ENCODE assay signal across 23 cellular contexts in the genomic region with DNA sequence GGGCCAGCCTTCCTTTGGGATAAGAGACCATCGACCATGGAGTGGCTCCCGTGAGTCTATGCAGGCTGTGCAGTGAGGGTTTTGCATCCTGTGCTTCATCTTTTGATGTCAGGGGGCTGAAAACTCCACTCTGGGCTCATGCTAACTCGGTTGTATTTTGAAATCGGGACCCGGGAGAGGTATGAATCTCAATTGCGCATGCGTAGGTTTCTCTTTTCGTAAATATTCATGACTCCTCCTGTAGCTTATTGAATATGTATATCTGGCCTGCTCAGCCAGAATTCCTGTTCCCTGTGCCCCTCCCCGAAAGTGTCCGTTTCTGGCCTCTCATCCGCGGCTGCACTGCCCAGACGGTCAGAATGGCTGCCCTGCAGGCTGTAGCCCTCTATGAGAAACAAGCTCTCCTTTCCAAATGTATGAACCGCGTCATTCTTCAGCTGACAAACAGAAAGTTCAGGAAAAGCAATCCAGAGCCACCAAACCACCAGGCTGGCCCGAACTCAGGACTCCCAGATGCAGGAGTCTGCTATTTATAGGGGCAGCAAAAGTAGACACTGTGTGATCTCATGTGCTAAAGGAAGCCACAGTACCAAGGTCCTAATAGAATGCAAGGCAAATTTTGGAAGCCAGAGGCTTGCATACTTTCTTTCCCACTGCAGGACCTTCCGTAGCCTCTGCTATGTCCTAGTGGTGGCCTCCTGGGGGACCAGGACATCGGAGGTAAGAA. TPM values are rescaled to one million over a fixed set of nuclear protein-coding genes. Genes with fewer than 3 reads are reported as not detected.
DNase-seq lines count a peak whose midpoint lies in the region; ATAC-seq, FAIRE-seq and TF ChIP-seq lines count a peak whose summit lies in the region.
"Had no signal": no experiment of that assay in that cellular context is flagged by ENCODE, and none has a peak within 500 bp of the region (broad histone marks: within the 10 kb centered on the region; RNA-seq: fewer than 3 reads in every experiment).

No MANE protein-coding gene starts in this region.

- no peaks in the 10 kb centered on the region; a peak in 1 of 5 replicates for H3K4me1 ChIP-seq in K562 (replicated peaks in 1 of 2; ENCODE audit: control insufficient read depth in 2 of 2, insufficient read depth in 2 of 2, low read length in 2 of 2)
- no peaks in the 10 kb centered on the region for H3K4me1 ChIP-seq in GM23248 (ENCODE audit: insufficient read depth)

- in situ Hi-C loops in K562 (cut with MboI) (no loop called here), GM23248 (cut with MboI) (no loop called here)

- TF ChIP-seq CTCF in K562 (IDR thresholded peaks at IDR 0.05 in 2 of 3, conservative IDR thresholded peaks at IDR 0.05 in 1 of 3; ENCODE audit: insufficient read depth in 2 of 3, low read depth in 1 of 3, low read length in 3 of 3): no peak

- H3K27ac Mint-ChIP-seq in stimulated activated memory B cell treated with anti-CD40 and anti-IgM and Interleukin-4, amounts not matched to agents 10 μg/mL and 1 μg/mL and 100 μg/mL, for 72 hours: no peak overlapping the region
- H3K27ac Mint-ChIP-seq: CD14-positive monocyte, HFFc6 had no signal

- 2% methylated on average over 18 of the region's 18 CpGs for WGBS in K562 (ENCODE audit: insufficient coverage, low coverage, missing lambda C conversion rate)
- WGBS in GM23248 (ENCODE audit: low coverage in 1 of 2, low lambda C conversion rate in 2 of 2, missing lambda C conversion rate in 2 of 2), 2 experiments: 45 to 50% methylated on average over 18 of the region's 18 CpGs

- no peak for TF ChIP-seq POLR2A in K562 (conservative IDR thresholded peaks at IDR 0.05)

- peaks cover 14% of the 10 kb centered on the region for H3K27me3 Mint-ChIP-seq in stimulated activated memory B cell treated with anti-CD40 and anti-IgM and Interleukin-4, amounts not matched to agents 10 μg/mL and 1 μg/mL and 100 μg/mL, for 72 hours

- no peaks in the 10 kb centered on the region for H3K9me3 Mint-ChIP-seq in stimulated activated memory B cell treated with anti-CD40 and anti-IgM and Interleukin-4, amounts not matched to agents 10 μg/mL and 1 μg/mL and 100 μg/mL, for 72 hours

- BruUV-seq in K562 (replicated peaks; lab: Mats Ljungman, UMichigan): no TSS peak

- H3K79me2 ChIP-seq in K562 (ENCODE audit: control insufficient read depth, insufficient read depth, low read length): no peaks in the 10 kb centered on the region
- no peaks in the 10 kb centered on the region for H3K79me2 ChIP-seq in GM23248 (ENCODE audit: insufficient read depth)

- CTCF ChIA-PET in K562 (lab: Yijun Ruan, JAX; ENCODE audit: low intra/inter-chr PET ratio): no interaction called here

- H3K9me3 ChIP-seq in K562 (replicated peaks; ENCODE audit: control insufficient read depth, insufficient read depth, low read depth, low read length) (no peaks in the 10 kb centered on the region), GM23248 (ENCODE audit: low read depth) (no peaks in the 10 kb centered on the region)

- H3K4me3 Mint-ChIP-seq in stimulated activated memory B cell treated with anti-CD40 and anti-IgM and Interleukin-4, amounts not matched to agents 10 μg/mL and 1 μg/mL and 100 μg/mL, for 72 hours: no peak overlapping the region
- H3K4me3 Mint-ChIP-seq: CD14-positive monocyte, HFFc6 had no signal

- TF ChIP-seq RAD21 in K562 (CRISPR knock-in tag; conservative IDR thresholded peaks at IDR 0.05 in 1 of 2, IDR thresholded peaks at IDR 0.05 in 1 of 2): no peak

- H3K4me3 ChIP-seq in K562 (no peak overlapping the region), GM23248 (no peak overlapping the region)

- H3F3A ChIP-seq in GM23248 (ENCODE audit: insufficient read depth): no peaks in the 10 kb centered on the region

- H2AFZ ChIP-seq in K562 (ENCODE audit: low read depth, low read length) (no peak overlapping the region), GM23248 (no peak overlapping the region)

- ATAC-seq in K562 (no peak), HG02798 (IDR thresholded peaks at IDR 0.05; ENCODE audit: poor library complexity, unreplicated experiment) (no peak)
- no peak for ATAC-seq in stimulated activated memory B cell treated with anti-CD40 and anti-IgM and Interleukin-4, amounts not matched to agents 10 μg/mL and 1 μg/mL and 100 μg/mL, for 72 hours

- H3K9me1 ChIP-seq in K562 (ENCODE audit: control insufficient read depth, insufficient read depth, low read length): no peaks in the 10 kb centered on the region

- peaks cover 12% of the 10 kb centered on the region for H3K4me1 Mint-ChIP-seq in stimulated activated memory B cell treated with anti-CD40 and anti-IgM and Interleukin-4, amounts not matched to agents 10 μg/mL and 1 μg/mL and 100 μg/mL, for 72 hours
- H3K4me1 Mint-ChIP-seq: CD14-positive monocyte had no signal

- TF ChIP-seq EP300 in K562 (IDR thresholded peaks at IDR 0.05; ENCODE audit: low read length): no peak

- no peak for FAIRE-seq in K562 (lab: Jason Lieb, UNC)
- FAIRE-seq: GM12891, RCC 7860 had no signal

- POLR2A ChIA-PET in K562 (lab: Yijun Ruan, JAX): interaction anchor here (0.6 kb wide), 1 partner anchor 45 kb away, joined by 3 read pairs; no protein-coding TSS in a partner anchor

- intact Hi-C loops in K562 (cut with micrococcal nuclease): no loop called here

- no peaks in the 10 kb centered on the region for H3K36me3 Mint-ChIP-seq in stimulated activated memory B cell treated with anti-CD40 and anti-IgM and Interleukin-4, amounts not matched to agents 10 μg/mL and 1 μg/mL and 100 μg/mL, for 72 hours
- H3K36me3 Mint-ChIP-seq: CD14-positive monocyte had no signal

- H3K27ac ChIP-seq in K562 (ENCODE audit: extremely low read depth, low read depth, low read length) (no peak overlapping the region), GM23248 (no peak overlapping the region)
- H3K27ac ChIP-seq: 22Rv1 had no signal

- DNase-seq in NCI-H146 (lab: John Stamatoyannopoulos, UW) (peak; percentile 16), NCI-H146 treated with DMSO at 0.1 percent for 48 hours (lab: John Stamatoyannopoulos, UW; ENCODE audit: unreplicated experiment) (no peak), Daoy (ENCODE audit: low read depth) (peak; percentile 36), K562 (ENCODE audit: extremely low read depth in 1 of 4, low spot score in 3 of 4) (peak in 1 of 4 experiments; percentile 2), retina (peak; percentile 8), GM23248 (no peak)
- DNase-seq: DMS 273 treated with DMSO at 0.1 percent for 48 hours, HFFc6, NCI-H1417 treated with DMSO at 0.1 percent for 48 hours, NCI-H2029, NCI-H345, NCI-H524 treated with DMSO at 0.1 percent for 48 hours, SIG-M5 had no signal

- H3K36me3 ChIP-seq in K562 (ENCODE audit: control insufficient read depth, insufficient read depth, low read length): no peaks in the 10 kb centered on the region
- H3K36me3 ChIP-seq in GM23248 (ENCODE audit: low read depth): no peaks in the 10 kb centered on the region

- no peak overlapping the region for H3K9ac ChIP-seq in K562 (ENCODE audit: insufficient read depth in 1 of 2, low read depth in 2 of 2, low read length in 2 of 2)
- H3K9ac ChIP-seq in GM23248: no peak overlapping the region

- no peaks in the 10 kb centered on the region for H3K9me2 ChIP-seq in GM23248 (ENCODE audit: insufficient read depth)

- H4K20me1 ChIP-seq in K562 (replicated peaks; ENCODE audit: control insufficient read depth, insufficient read depth, low read length): no peaks in the 10 kb centered on the region
- H4K20me1 ChIP-seq in GM23248 (ENCODE audit: insufficient read depth): no peaks in the 10 kb centered on the region

- H3K27me3 ChIP-seq in K562 (ENCODE audit: control insufficient read depth in 2 of 2, insufficient read depth in 2 of 2, low read length in 2 of 2) (no peaks in the 10 kb centered on the region), GM23248 (replicated peaks; ENCODE audit: insufficient read depth) (no peaks in the 10 kb centered on the region)

- H3K4me2 ChIP-seq in K562 (ENCODE audit: insufficient read depth, low read length): no peak overlapping the region; the same call in 1 of the 2 replicates
- H3K4me2 ChIP-seq in GM23248 (ENCODE audit: unreplicated experiment): no peak overlapping the region

TF ChIP-seq in K562, 482 proteins besides CTCF, POLR2A, EP300 and RAD21:
- TF ChIP-seq, protein P1, sequence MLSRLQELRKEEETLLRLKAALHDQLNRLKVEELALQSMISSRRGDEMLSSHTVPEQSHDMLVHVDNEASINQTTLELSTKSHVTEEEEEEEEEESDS (CRISPR knock-in tag; IDR thresholded peaks at IDR 0.05): no peak
- TF ChIP-seq, protein P2, sequence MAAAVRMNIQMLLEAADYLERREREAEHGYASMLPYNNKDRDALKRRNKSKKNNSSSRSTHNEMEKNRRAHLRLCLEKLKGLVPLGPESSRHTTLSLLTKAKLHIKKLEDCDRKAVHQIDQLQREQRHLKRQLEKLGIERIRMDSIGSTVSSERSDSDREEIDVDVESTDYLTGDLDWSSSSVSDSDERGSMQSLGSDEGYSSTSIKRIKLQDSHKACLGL (CRISPR knock-in tag; IDR thresholded peaks at IDR 0.05; ENCODE audit: borderline replicate concordance, poor library complexity, severe bottlenecking): no peak
- TF ChIP-seq NRF1 (conservative IDR thresholded peaks at IDR 0.05 in 1 of 2, IDR thresholded peaks at IDR 0.05 in 1 of 2): peak; percentile 83 to 85

RNA-seq across cellular contexts. Expression of gene AKAIN1, which starts 41.7 kb away (rescaled TPM):
- not detected in 2 replicates for total RNA-seq in Daoy (2014; rRNA removed; shearing (Covaris generic))
- total RNA-seq in K562 (2011; cell fraction: chromatin; rRNA removed; ENCODE audit: low replicate concordance): not detected in 2 replicates
- total RNA-seq in K562 (2011; cell fraction: nucleolus; rRNA removed): not detected in 2 replicates
- not detected in 2 replicates for total RNA-seq in K562 (2011; cell fraction: nucleoplasm; rRNA removed)
- total RNA-seq in K562 (2014; rRNA removed) (not detected in 2 replicates), K562 (2014; rRNA removed; fragmentation: Illumina TruSeq; extraction: Trizol) (not detected in 2 replicates), K562 (2015; rRNA removed; fragmentation: Illumina TruSeq; extraction: Trizol) (not detected in 2 replicates), K562 (2021) (not detected in 2 replicates)
- polyA plus RNA-seq in K562 (2011; rRNA removed) (not detected in 2 replicates), K562 (2014; fragmentation: Illumina TruSeq; extraction: Trizol) (not detected in 2 replicates), K562 (2014; fragmentation: Nextera tagmentation; extraction: Ambion mirVana) (not detected), K562 (2014; rRNA removed) (not detected in 2 replicates), GM23248 (2016; fragmentation: Nextera tagmentation; extraction: Ambion mirVana) (not detected in 2 replicates)
- not detected in 2 replicates for polyA plus RNA-seq in K562 (2011; cell fraction: cytosol; rRNA removed)
- not detected in 2 replicates for polyA plus RNA-seq in K562 (2011; cell fraction: nucleus; rRNA removed)
- polyA plus RNA-seq in K562 (2012): not detected in 2 replicates
- not detected in 2 replicates for polyA minus RNA-seq in K562 (2011; rRNA and poly(A)+ RNA removed)
- not detected in 2 replicates for polyA minus RNA-seq in K562 (2011; cell fraction: cytosol; rRNA and poly(A)+ RNA removed)
- polyA minus RNA-seq in K562 (2011; cell fraction: nucleus; rRNA and poly(A)+ RNA removed): not detected in 2 replicates
- not detected in 2 replicates for total RNA-seq in GM23248 (2014; rRNA removed; shearing (Covaris generic))
- total RNA-seq: H4, HFFc6, HT-29, M059J had no signal
- polyA plus RNA-seq: AG04450, CD14-positive monocyte had no signal

Comparison
In these comparisons a context has a peak if more than half of its experiments do, and no peak if none do; other contexts are left out.
1. DNase-seq: peak in NCI-H146 (single experiment), Daoy (single experiment) and retina (single experiment); none in NCI-H146 treated with DMSO at 0.1 percent for 48 hours (single experiment) and GM23248 (single experiment).